In the genomic region with DNA sequence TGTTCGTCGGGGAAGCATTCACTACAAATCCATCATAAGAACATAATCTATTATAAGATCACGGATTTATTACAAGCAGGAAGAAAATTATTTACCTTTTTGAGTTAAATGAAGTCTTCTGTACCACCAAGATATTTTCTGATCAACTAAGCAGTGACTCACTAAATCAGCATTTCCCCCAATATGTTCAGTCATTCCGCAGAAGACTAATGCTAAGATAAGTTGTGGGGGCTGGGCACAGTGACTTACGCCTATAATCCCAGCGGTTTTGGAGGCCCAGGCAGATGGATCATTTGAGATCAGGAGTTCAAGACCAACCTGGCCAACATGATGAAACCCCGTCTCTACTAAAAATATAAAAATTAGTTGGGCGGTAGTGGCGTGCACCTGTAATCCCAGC, we compare ENCODE assay signal across 17 cellular contexts.
"Had no signal": no experiment of that assay in that cellular context is flagged by ENCODE, and none has a peak within 500 bp of the region (broad histone marks: within the 10 kb centered on the region; RNA-seq: fewer than 3 reads in every experiment).

No MANE protein-coding gene starts in this region.

- H3K4me1 ChIP-seq: upper lobe of right lung had no signal

- H3K27me3 ChIP-seq: sigmoid colon, upper lobe of right lung had no signal

- FAIRE-seq: endometrium had no signal

- DNase-seq: activated CD4-positive, alpha-beta T cell treated with anti-CD3 and anti-CD28 coated beads, Interleukin-2, amount 10 ng/mL, durations not matched to agents 7 days and 5 days; activated naive CD4-positive, alpha-beta T cell treated with Interleukin-2 at 50 U/mL for 16 hours; activated naive CD8-positive, alpha-beta T cell treated with anti-CD3 and anti-CD28 coated beads, Interleukin-2, amount 50 U/mL, for 24 hours; activated T-cell treated with anti-CD3 and anti-CD28 coated beads for 4 hours; aorta; glutamatergic neuron; hypothalamus; kidney glomerular epithelial cell; nephron progenitor cell; sigmoid colon; stimulated activated CD4-positive, alpha-beta T cell treated with anti-CD3 and anti-CD28 coated beads, Interleukin-12 subunit alpha, Interleukin-12 subunit beta, amount 100 ng/mL, for 4 hours; stimulated activated CD4-positive, alpha-beta T cell treated with anti-CD3 and anti-CD28 coated beads, Interleukin-2, amount 100 ng/mL, for 24 hours; upper lobe of right lung had no signal

- H3K9me3 Mint-ChIP-seq: activated CD4-positive, alpha-beta T cell treated with anti-CD3 and anti-CD28 coated beads, Interleukin-2, amount 10 ng/mL, durations not matched to agents 7 days and 5 days; activated naive CD8-positive, alpha-beta T cell treated with anti-CD3 and anti-CD28 coated beads, Interleukin-2, amount 50 U/mL, for 24 hours had no signal

- H3K36me3 ChIP-seq: cardiac muscle cell, sigmoid colon, thoracic aorta, upper lobe of right lung had no signal

- H3K9me3 ChIP-seq: sigmoid colon, thoracic aorta, upper lobe of right lung had no signal

- H3K27ac ChIP-seq: cardiac muscle cell, sigmoid colon, thoracic aorta, upper lobe of right lung had no signal

- ATAC-seq: activated naive CD8-positive, alpha-beta T cell treated with anti-CD3 and anti-CD28 coated beads, Interleukin-2, amount 50 U/mL, for 24 hours; esophagus mucosa; upper lobe of right lung had no signal

- H3K27ac Mint-ChIP-seq: activated CD4-positive, alpha-beta T cell treated with anti-CD3 and anti-CD28 coated beads, Interleukin-2, amount 10 ng/mL, durations not matched to agents 7 days and 5 days; activated naive CD8-positive, alpha-beta T cell treated with anti-CD3 and anti-CD28 coated beads, Interleukin-2, amount 50 U/mL, for 24 hours; nephron progenitor cell had no signal

- H3K4me3 Mint-ChIP-seq: activated CD4-positive, alpha-beta T cell treated with anti-CD3 and anti-CD28 coated beads, Interleukin-2, amount 10 ng/mL, durations not matched to agents 7 days and 5 days; activated naive CD8-positive, alpha-beta T cell treated with anti-CD3 and anti-CD28 coated beads, Interleukin-2, amount 50 U/mL, for 24 hours; nephron progenitor cell had no signal

- H3K4me3 ChIP-seq: cardiac muscle cell, sigmoid colon, thoracic aorta, upper lobe of right lung had no signal

- H3K4me1 Mint-ChIP-seq: activated CD4-positive, alpha-beta T cell treated with anti-CD3 and anti-CD28 coated beads, Interleukin-2, amount 10 ng/mL, durations not matched to agents 7 days and 5 days had no signal
